In the genomic region with DNA sequence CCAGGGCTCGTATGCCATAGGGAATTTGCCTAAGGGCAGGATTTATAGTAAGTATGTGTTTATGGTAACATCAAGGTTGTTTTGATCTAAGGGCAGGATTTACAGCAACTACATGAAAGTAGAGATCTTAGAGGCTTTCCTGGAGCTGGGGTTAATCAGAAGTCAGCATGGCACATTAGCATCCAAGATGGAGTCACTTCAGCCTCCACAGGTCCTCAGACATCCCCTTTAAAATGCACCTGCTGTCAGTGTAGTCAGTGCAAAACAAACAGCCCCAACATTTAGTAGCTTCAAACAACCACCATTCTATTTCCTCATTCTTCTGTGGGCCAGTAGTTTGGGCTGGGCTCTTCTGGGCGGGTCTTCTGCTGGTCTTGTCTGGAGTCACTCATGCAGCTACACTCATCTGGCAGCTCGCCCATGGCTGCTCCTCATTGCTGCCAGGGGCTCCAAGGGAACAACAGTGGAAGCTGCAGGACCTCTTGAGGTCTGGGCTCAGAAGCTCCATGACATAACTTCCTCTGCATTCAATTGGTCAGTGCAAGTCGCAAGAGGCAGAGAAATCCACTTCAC, we compare ENCODE assay signal across 8 cellular contexts.
DNase-seq lines count a peak whose midpoint lies in the region; ATAC-seq and TF ChIP-seq lines count a peak whose summit lies in the region.

No MANE protein-coding gene starts in this region.

- no peak overlapping the region for H3K4me3 Mint-ChIP-seq in activated naive CD4-positive, alpha-beta T cell treated with anti-CD3 and anti-CD28 coated beads for 36 hours

- H3K9me3 Mint-ChIP-seq in activated naive CD4-positive, alpha-beta T cell treated with anti-CD3 and anti-CD28 coated beads for 36 hours: peaks cover 6% of the 10 kb centered on the region

- peaks cover 2% of the 10 kb centered on the region for H3K36me3 Mint-ChIP-seq in activated naive CD4-positive, alpha-beta T cell treated with anti-CD3 and anti-CD28 coated beads for 36 hours (ENCODE audit: low read depth)

- peaks cover 0 to 6% of the 10 kb centered on the region in 2 donors for H3K9me3 ChIP-seq in left lung
- H3K9me3 ChIP-seq in effector memory CD4-positive, alpha-beta T cell (ENCODE audit: control insufficient read depth, low read length): no peaks in the 10 kb centered on the region

- ATAC-seq in left lung: peak; percentile 80
- no peak for ATAC-seq in GM19324 (IDR thresholded peaks at IDR 0.05; ENCODE audit: low FRiP score, unreplicated experiment)

- CTCF ChIA-PET in activated naive CD4-positive, alpha-beta T cell treated with anti-CD3 and anti-CD28 coated beads for 36 hours (lab: Charles Lee): no interaction called here

- DNase-seq in COR-L47 (lab: John Stamatoyannopoulos, UW) (peak; percentile 76), NAMALWA (ENCODE audit: low spot score) (peak; percentile 38), astrocyte of the hippocampus (ENCODE audit: low read depth, low spot score) (peak; percentile 86), left lung (peak in 1 of 2 donors; percentile 80), mesenteric fat pad (ENCODE audit: low spot score) (no peak)
- DNase-seq in activated naive CD4-positive, alpha-beta T cell treated with anti-CD3 and anti-CD28 coated beads for 36 hours: no peak
- no peak for DNase-seq in effector memory CD4-positive, alpha-beta T cell

- H3K27ac ChIP-seq in left lung: no peak overlapping the region
- no peak overlapping the region for H3K27ac ChIP-seq in effector memory CD4-positive, alpha-beta T cell (ENCODE audit: insufficient read depth, low read length, poor library complexity, severe bottlenecking)

- no peaks in the 10 kb centered on the region for H3K27me3 Mint-ChIP-seq in activated naive CD4-positive, alpha-beta T cell treated with anti-CD3 and anti-CD28 coated beads for 36 hours (ENCODE audit: low read depth)

- H3K36me3 ChIP-seq in left lung: no peaks in the 10 kb centered on the region
- H3K36me3 ChIP-seq in effector memory CD4-positive, alpha-beta T cell (ENCODE audit: control insufficient read depth, insufficient read depth, low read length): no peaks in the 10 kb centered on the region

- H3K27ac Mint-ChIP-seq in activated naive CD4-positive, alpha-beta T cell treated with anti-CD3 and anti-CD28 coated beads for 36 hours: no peak overlapping the region

- H3K4me3 ChIP-seq in left lung: no peak overlapping the region
- H3K4me3 ChIP-seq in effector memory CD4-positive, alpha-beta T cell (ENCODE audit: insufficient read depth, low read depth, low read length, poor library complexity, severe bottlenecking): no peak overlapping the region

- intact Hi-C loops in left lung (cut with DNase I): no loop called here
- intact Hi-C loops in activated naive CD4-positive, alpha-beta T cell treated with anti-CD3 and anti-CD28 coated beads for 36 hours (cut with micrococcal nuclease): no loop called here

- H3K27me3 ChIP-seq in left lung: no peaks in the 10 kb centered on the region
- H3K27me3 ChIP-seq in effector memory CD4-positive, alpha-beta T cell (replicated peaks; ENCODE audit: control insufficient read depth, insufficient read depth, low read length, poor library complexity, severe bottlenecking): no peaks in the 10 kb centered on the region

- TF ChIP-seq CTCF in left lung (IDR thresholded peaks at IDR 0.05): no peak

- H3K4me1 ChIP-seq in left lung: no peaks in the 10 kb centered on the region
- H3K4me1 ChIP-seq in effector memory CD4-positive, alpha-beta T cell (ENCODE audit: control insufficient read depth, insufficient read depth, low read length, poor library complexity, severe bottlenecking): no peaks in the 10 kb centered on the region

- no peaks in the 10 kb centered on the region for H3K4me1 Mint-ChIP-seq in activated naive CD4-positive, alpha-beta T cell treated with anti-CD3 and anti-CD28 coated beads for 36 hours (ENCODE audit: low read depth)

Comparison
In these comparisons a context has a peak if more than half of its experiments do, and no peak if none do; other contexts are left out.
1. DNase-seq: peak in COR-L47 (single experiment), NAMALWA (single experiment) and astrocyte of the hippocampus (single experiment); none in activated naive CD4-positive, alpha-beta T cell treated with anti-CD3 and anti-CD28 coated beads for 36 hours (single experiment), effector memory CD4-positive, alpha-beta T cell (0 of 3) and mesenteric fat pad (single experiment).